Comparison of ENCODE assay signal across 10 cellular contexts in genomic region chr4:38948551-38948950, GRCh38.
DNase-seq lines count a peak whose midpoint lies in the region; ATAC-seq, FAIRE-seq and TF ChIP-seq lines count a peak whose summit lies in the region.
"Had no signal": no experiment of that assay in that cellular context is flagged by ENCODE, and none has a peak within 500 bp of the region (broad histone marks: within the 10 kb centered on the region; RNA-seq: fewer than 3 reads in every experiment).

No MANE protein-coding gene starts in this region.

- no peaks in the 10 kb centered on the region for H3K27me3 Mint-ChIP-seq in activated CD8-positive, alpha-beta T cell treated with anti-CD3 and anti-CD28 coated beads for 36 hours
- peaks cover 11% of the 10 kb centered on the region for H3K27me3 Mint-ChIP-seq in activated CD8-positive, alpha-beta T cell treated with anti-CD3 and anti-CD28 coated beads, Interleukin-2, amount 10 ng/mL, durations not matched to agents 7 days and 5 days (ENCODE audit: low read depth)
- H3K27me3 Mint-ChIP-seq in central memory CD8-positive, alpha-beta T cell: peaks cover 6% of the 10 kb centered on the region

- CTCF ChIA-PET in activated CD8-positive, alpha-beta T cell treated with anti-CD3 and anti-CD28 coated beads for 36 hours (lab: Charles Lee): interaction anchor here (0.9 to 1.4 kb wide), 3 partner anchors 44 to 172 kb away, joined by 3 to 4 read pairs (median 3); no protein-coding TSS in a partner anchor
- CTCF ChIA-PET in activated CD8-positive, alpha-beta T cell treated with anti-CD3 and anti-CD28 coated beads, Interleukin-2, amount 10 ng/mL, durations not matched to agents 7 days and 5 days (lab: Charles Lee): interaction anchor here (1.7 to 2.8 kb wide), 3 partner anchors 10 to 188 kb away, joined by 4 to 14 read pairs (median 10); no protein-coding TSS in a partner anchor

- DNase-seq in activated CD8-positive, alpha-beta T cell treated with anti-CD3 and anti-CD28 coated beads for 36 hours: peak; percentile 16
- no peak for DNase-seq in activated CD8-positive, alpha-beta T cell treated with anti-CD3 and anti-CD28 coated beads, Interleukin-2, amount 10 ng/mL, durations not matched to agents 7 days and 5 days
- no peak for DNase-seq in central memory CD8-positive, alpha-beta T cell (ENCODE audit: low spot score in 2 of 2)
- DNase-seq in right lobe of liver (peak in 1 of 3 donors; percentile 58), urothelium cell line (ENCODE audit: low spot score) (peak; percentile 65), BE2C (no peak), spleen (no peak), GOT3 (lab: John Stamatoyannopoulos, UW) (no peak)
- DNase-seq: naive B cell had no signal

- H3K4me1 Mint-ChIP-seq in activated CD8-positive, alpha-beta T cell treated with anti-CD3 and anti-CD28 coated beads for 36 hours (ENCODE audit: low read depth): peaks cover 12% of the 10 kb centered on the region
- peaks cover 24% of the 10 kb centered on the region for H3K4me1 Mint-ChIP-seq in activated CD8-positive, alpha-beta T cell treated with anti-CD3 and anti-CD28 coated beads, Interleukin-2, amount 10 ng/mL, durations not matched to agents 7 days and 5 days (ENCODE audit: low read depth)
- peaks cover 11% of the 10 kb centered on the region for H3K4me1 Mint-ChIP-seq in central memory CD8-positive, alpha-beta T cell

- peak; percentile 61 for FAIRE-seq in urothelium cell line (lab: Jason Lieb, UNC)

- no peak for TF ChIP-seq POLR2A in right lobe of liver (IDR thresholded peaks at IDR 0.05)
- no peak for TF ChIP-seq POLR2A in spleen (IDR thresholded peaks at IDR 0.05)

- H3K36me3 ChIP-seq in right lobe of liver (peaks cover 0 to 15% (median 8%) of the 10 kb centered on the region in 4 donors), BE2C (no peaks in the 10 kb centered on the region), spleen (peaks cover 0 to 20% (median 0%) of the 10 kb centered on the region in 6 donors)

- no peak for ATAC-seq in activated CD8-positive, alpha-beta T cell treated with anti-CD3 and anti-CD28 coated beads for 36 hours
- ATAC-seq in activated CD8-positive, alpha-beta T cell treated with anti-CD3 and anti-CD28 coated beads, Interleukin-2, amount 10 ng/mL, durations not matched to agents 7 days and 5 days: no peak
- ATAC-seq in central memory CD8-positive, alpha-beta T cell (replicated peaks; ENCODE audit: extremely low read depth, poor library complexity, severe bottlenecking): no peak
- peak; percentile 39 to 67 (median 48) for ATAC-seq in right lobe of liver

- H3K9me3 ChIP-seq in right lobe of liver (no peaks in the 10 kb centered on the region), BE2C (no peaks in the 10 kb centered on the region), spleen (no peaks in the 10 kb centered on the region)

- H3K9me3 Mint-ChIP-seq in activated CD8-positive, alpha-beta T cell treated with anti-CD3 and anti-CD28 coated beads for 36 hours: no peaks in the 10 kb centered on the region
- H3K9me3 Mint-ChIP-seq in activated CD8-positive, alpha-beta T cell treated with anti-CD3 and anti-CD28 coated beads, Interleukin-2, amount 10 ng/mL, durations not matched to agents 7 days and 5 days (ENCODE audit: insufficient read depth): no peaks in the 10 kb centered on the region
- H3K9me3 Mint-ChIP-seq in central memory CD8-positive, alpha-beta T cell: no peaks in the 10 kb centered on the region
- H3K9me3 Mint-ChIP-seq: naive B cell had no signal

- H3K27ac Mint-ChIP-seq in activated CD8-positive, alpha-beta T cell treated with anti-CD3 and anti-CD28 coated beads for 36 hours: no peak overlapping the region
- H3K27ac Mint-ChIP-seq in activated CD8-positive, alpha-beta T cell treated with anti-CD3 and anti-CD28 coated beads, Interleukin-2, amount 10 ng/mL, durations not matched to agents 7 days and 5 days: no peak overlapping the region
- peak overlapping the region; percentile 75 for H3K27ac Mint-ChIP-seq in central memory CD8-positive, alpha-beta T cell (ENCODE audit: low read depth)

- H3K27me3 ChIP-seq in right lobe of liver (no peaks in the 10 kb centered on the region), BE2C (no peaks in the 10 kb centered on the region), spleen (replicated peaks in 1 of 7) (no peaks in the 10 kb centered on the region)

- H3K4me3 ChIP-seq in right lobe of liver (no peak overlapping the region), BE2C (ENCODE audit: low read depth, low read length) (no peak overlapping the region), spleen (no peak overlapping the region)

- H3K4me1 ChIP-seq in right lobe of liver (peaks cover 0 to 39% (median 19%) of the 10 kb centered on the region in 4 donors), BE2C (no peaks in the 10 kb centered on the region), spleen (peaks cover 0 to 6% (median 0%) of the 10 kb centered on the region in 6 donors)

- POLR2A ChIA-PET in activated CD8-positive, alpha-beta T cell treated with anti-CD3 and anti-CD28 coated beads for 36 hours (lab: Charles Lee): no interaction called here
- POLR2A ChIA-PET in activated CD8-positive, alpha-beta T cell treated with anti-CD3 and anti-CD28 coated beads, Interleukin-2, amount 10 ng/mL, durations not matched to agents 7 days and 5 days (lab: Charles Lee): interaction anchor here (0.9 kb wide), 1 partner anchor 10 kb away, joined by 3 read pairs; no protein-coding TSS in a partner anchor

- no peaks in the 10 kb centered on the region for H3K36me3 Mint-ChIP-seq in activated CD8-positive, alpha-beta T cell treated with anti-CD3 and anti-CD28 coated beads for 36 hours (ENCODE audit: low read depth)
- H3K36me3 Mint-ChIP-seq in activated CD8-positive, alpha-beta T cell treated with anti-CD3 and anti-CD28 coated beads, Interleukin-2, amount 10 ng/mL, durations not matched to agents 7 days and 5 days (ENCODE audit: low read depth): no peaks in the 10 kb centered on the region
- H3K36me3 Mint-ChIP-seq in central memory CD8-positive, alpha-beta T cell (ENCODE audit: insufficient read depth): no peaks in the 10 kb centered on the region
- H3K36me3 Mint-ChIP-seq: naive B cell had no signal

- 29% methylated on average over 2 of the region's 2 CpGs for WGBS in right lobe of liver (ENCODE audit: insufficient coverage, low coverage, low lambda C conversion rate, missing lambda C conversion rate)
- WGBS in spleen, 5 donors: 61 to 86% (median 67%) methylated on average over 2 of the region's 2 CpGs

- H3K4me3 Mint-ChIP-seq in activated CD8-positive, alpha-beta T cell treated with anti-CD3 and anti-CD28 coated beads for 36 hours: no peak overlapping the region
- H3K4me3 Mint-ChIP-seq in activated CD8-positive, alpha-beta T cell treated with anti-CD3 and anti-CD28 coated beads, Interleukin-2, amount 10 ng/mL, durations not matched to agents 7 days and 5 days: no peak overlapping the region
- H3K4me3 Mint-ChIP-seq in central memory CD8-positive, alpha-beta T cell: no peak overlapping the region
- H3K4me3 Mint-ChIP-seq: naive B cell had no signal

- no peak for TF ChIP-seq CTCF in activated CD8-positive, alpha-beta T cell treated with anti-CD3 and anti-CD28 coated beads for 36 hours (IDR thresholded peaks at IDR 0.05)
- TF ChIP-seq CTCF in right lobe of liver (IDR thresholded peaks at IDR 0.05) (no peak), BE2C (IDR thresholded peaks at IDR 0.05; ENCODE audit: low read depth, low read length) (no peak), spleen (IDR thresholded peaks at IDR 0.05 in 8 of 11, conservative IDR thresholded peaks at IDR 0.05 in 3 of 11) (no peak)

- peak overlapping the region; percentile 40 to 78 (median 65) for H3K27ac ChIP-seq in right lobe of liver
- no peak overlapping the region for H3K27ac ChIP-seq in spleen
- H3K27ac ChIP-seq: C4-2B had no signal

- intact Hi-C loops in activated CD8-positive, alpha-beta T cell treated with anti-CD3 and anti-CD28 coated beads for 36 hours (cut with micrococcal nuclease): loop anchor here (5.0 kb wide), 1 partner anchor 34 kb away; no protein-coding TSS in a partner anchor
- intact Hi-C loops in right lobe of liver (cut with DNase I) (no loop called here), spleen (cut with DNase I; ENCODE audit: low total_unique reads) (no loop called here)

Comparison
In these comparisons a context has a peak if more than half of its experiments do, and no peak if none do; other contexts are left out.
1. DNase-seq: peak in activated CD8-positive, alpha-beta T cell treated with anti-CD3 and anti-CD28 coated beads for 36 hours (single experiment) and urothelium cell line (single experiment); none in activated CD8-positive, alpha-beta T cell treated with anti-CD3 and anti-CD28 coated beads, Interleukin-2, amount 10 ng/mL, durations not matched to agents 7 days and 5 days (single experiment), central memory CD8-positive, alpha-beta T cell (0 of 2), BE2C (single experiment), spleen (single experiment) and GOT3 (single experiment).
2. ATAC-seq: peak in right lobe of liver (4 of 4); none in activated CD8-positive, alpha-beta T cell treated with anti-CD3 and anti-CD28 coated beads for 36 hours (single experiment), activated CD8-positive, alpha-beta T cell treated with anti-CD3 and anti-CD28 coated beads, Interleukin-2, amount 10 ng/mL, durations not matched to agents 7 days and 5 days (single experiment) and central memory CD8-positive, alpha-beta T cell (single experiment).
3. H3K27ac ChIP-seq: peak in right lobe of liver (3 of 3); none in spleen (0 of 8).